14 cellular contexts compared by ENCODE assay signal in genomic region chr18:2148823-2149222, GRCh38.
"Had no signal": no experiment of that assay in that cellular context is flagged by ENCODE, and none has a peak within 500 bp of the region (broad histone marks: within the 10 kb centered on the region; RNA-seq: fewer than 3 reads in every experiment).

No MANE protein-coding gene starts in this region.

- H3K9me3 ChIP-seq: tibial artery had no signal

- H3K36me3 ChIP-seq: tibial artery, WERI-Rb-1 had no signal

- H3K27ac ChIP-seq: foreskin keratinocyte, tibial artery, WERI-Rb-1 had no signal

- DNase-seq: activated CD4-positive, alpha-beta T cell treated with anti-CD3 and anti-CD28 coated beads for 1 hour; activated gamma-delta T cell treated with Interleukin-2 at 50 U/mL for 16 hours; activated T-cell treated with anti-CD3 and anti-CD28 coated beads, Interleukin-2, amount 50 U/mL, for 1 hour; effector CD4-positive, alpha-beta T cell; erythroblast; foreskin keratinocyte; glutamatergic neuron; hypothalamus; midbrain; natural killer cell; stimulated activated CD4-positive, alpha-beta T cell treated with anti-CD3 and anti-CD28 coated beads, Interleukin-4, amount 100 ng/mL, for 4 hours; T-cell; tibial artery; WERI-Rb-1 had no signal

- H3K4me1 ChIP-seq: tibial artery had no signal

- H3K27me3 ChIP-seq: foreskin keratinocyte, tibial artery had no signal

- ATAC-seq: natural killer cell, T-cell had no signal

- H3K4me3 ChIP-seq: tibial artery had no signal
